ENCODE assay signal across 8 cellular contexts in genomic region chr10:70233939-70234300, GRCh38. TPM values are rescaled to one million over a fixed set of nuclear protein-coding genes. Genes with fewer than 3 reads are reported as not detected.
DNase-seq lines count a peak whose midpoint lies in the region; ATAC-seq and TF ChIP-seq lines count a peak whose summit lies in the region.

No MANE protein-coding gene starts in this region.

- H3K36me3 ChIP-seq in GM06990 (ENCODE audit: control insufficient read depth, insufficient read depth, low read length) (no peaks in the 10 kb centered on the region), PC-3 (ENCODE audit: low read depth, low read length) (peaks cover 9% of the 10 kb centered on the region), prostate gland (no peaks in the 10 kb centered on the region)

- H3K4me1 ChIP-seq in PC-3 (ENCODE audit: insufficient read depth, low read length) (peaks cover 23% of the 10 kb centered on the region), prostate gland (replicated peaks) (peaks cover 4% of the 10 kb centered on the region)

- no peaks in the 10 kb centered on the region for H3K9me3 ChIP-seq in PC-3 (ENCODE audit: low read length)
- no peaks in the 10 kb centered on the region for H3K9me3 ChIP-seq in prostate gland

- TF ChIP-seq POLR2A in prostate gland (IDR thresholded peaks at IDR 0.05) = no peak

- H3F3A ChIP-seq in PC-3 (ENCODE audit: low read length, unreplicated experiment) = no peaks in the 10 kb centered on the region

- POLR2A ChIA-PET in PC-3 (lab: Charles Lee; ENCODE audit: unreplicated experiment) = interaction anchor here (1.1 kb wide), 1 partner anchor 63 kb away, joined by 28 read pairs; the partner anchor contains the start of gene SAR1A

- H4K20me1 ChIP-seq in PC-3 (ENCODE audit: low read length) = peaks cover 26% of the 10 kb centered on the region

- peaks cover 43% of the 10 kb centered on the region for H3K79me2 ChIP-seq in PC-3 (ENCODE audit: low read length)

- peak overlapping the region; percentile 97 for H3K9ac ChIP-seq in PC-3 (ENCODE audit: low read length)

- no TSS peak for BruUV-seq in PC-3 (replicated peaks; lab: Mats Ljungman, UMichigan)

- CTCF ChIA-PET in PC-3 (lab: Charles Lee) = interaction anchor here (0.6 to 2.8 kb wide), 6 partner anchors 12 to 154 kb away, joined by 3 to 25 read pairs (median 4); no protein-coding TSS in a partner anchor

- H3K9me2 ChIP-seq in PC-3 (replicated peaks; ENCODE audit: low read length) = no peaks in the 10 kb centered on the region

- H3K27me3 ChIP-seq in GM06990 (replicated peaks; ENCODE audit: control insufficient read depth, insufficient read depth, low read length) = no peaks in the 10 kb centered on the region
- no peaks in the 10 kb centered on the region for H3K27me3 ChIP-seq in PC-3 (ENCODE audit: low read length)
- H3K27me3 ChIP-seq in prostate gland (replicated peaks; ENCODE audit: insufficient read depth) = no peaks in the 10 kb centered on the region

- peak overlapping the region; percentile 90 for H2AFZ ChIP-seq in PC-3 (ENCODE audit: low read length)

- H3K27ac ChIP-seq in PC-3 (ENCODE audit: low read length) (peak overlapping the region; percentile 58), epithelial cell of prostate (peak overlapping the region; percentile 70), prostate gland (peak overlapping the region; percentile 75 to 77)

- ATAC-seq in PC-3 (no peak), GM21529 (IDR thresholded peaks at IDR 0.05; ENCODE audit: unreplicated experiment) (no peak), HG03432 (IDR thresholded peaks at IDR 0.05; ENCODE audit: unreplicated experiment) (no peak)

- no peak for DNase-seq in GM06990 (ENCODE audit: extremely low read depth, insufficient read length)
- no peak for DNase-seq in PC-3
- DNase-seq in epithelial cell of prostate (ENCODE audit: low read depth, low spot score) = no peak
- no peak for DNase-seq in prostate gland (ENCODE audit: low spot score)
- no peak for DNase-seq in head of caudate nucleus
- DNase-seq in NCI-H510A (lab: John Stamatoyannopoulos, UW) = no peak

- H3K4me3 ChIP-seq in GM06990 (replicated peaks; ENCODE audit: low read depth, low read length) (peak overlapping the region; percentile 74), PC-3 (ENCODE audit: low read length) (peak overlapping the region; percentile 91), prostate gland (peak overlapping the region; percentile 57 to 73)

- 27% methylated on average over 8 of the region's 8 CpGs for WGBS in prostate gland

- intact Hi-C loops in PC-3 (cut with micrococcal nuclease) = loop anchor here (1.0 to 2.0 kb wide), 4 partner anchors 33 to 148 kb away; partner anchors contain the start of genes LRRC20 and SAR1A
- intact Hi-C loops in prostate gland (cut with DNase I) = no loop called here
- intact Hi-C loops in head of caudate nucleus (cut with DNase I) = loop anchor here (5.0 kb wide), 1 partner anchor 148 kb away; the partner anchor contains the start of gene LRRC20

- TF ChIP-seq CTCF in GM06990 (IDR thresholded peaks at IDR 0.05; ENCODE audit: insufficient read depth, low read length, poor library complexity, severe bottlenecking) (no peak), PC-3 (conservative IDR thresholded peaks at IDR 0.05; ENCODE audit: low read depth, low read length) (no peak), prostate gland (IDR thresholded peaks at IDR 0.05) (no peak)

- H3K4me2 ChIP-seq in PC-3 (ENCODE audit: low read length) = peak overlapping the region; percentile 90

RNA-seq across cellular contexts. Expression of gene PPA1, which starts 0.7 kb away (rescaled TPM):
- total RNA-seq in PC-3 (2014; rRNA removed) (392 and 440 TPM in 2 replicates), prostate gland (100 to 1,000 TPM in 1 of 2 donors, 10 to 100 TPM in 1; 79.4 to 109 TPM)

RNA-seq across cellular contexts. Expression of gene NPFFR1, which starts 49.9 kb away (rescaled TPM):
- total RNA-seq in PC-3 (2014; rRNA removed) (not detected in 2 replicates), prostate gland (1 to 10 TPM in 1 of 2 donors, under 1 TPM in 1; under 0.01 to 1.1 TPM)
